ENCODE assay signal across 1 cellular context in genomic region chr11:85627998-85628770, GRCh38.
TF ChIP-seq lines count a peak whose summit lies in the region.

Gene TMEM126B (plus strand): TSS chr11:85628593. CDS start chr11:85628608, 15 bp downstream.

TF ChIP-seq in HepG2, 621 proteins besides CTCF, POLR2A, EP300 and RAD21 (continued from another document):
- TF ChIP-seq UBTF (CRISPR knock-in tag; IDR thresholded peaks at IDR 0.05) (peak; percentile 75), DR1 (CRISPR knock-in tag; IDR thresholded peaks at IDR 0.05) (peak; percentile 72), ZNF703 (CRISPR knock-in tag; IDR thresholded peaks at IDR 0.05; ENCODE audit: borderline replicate concordance) (0 out of 2 replicates have a peak, but pooled peaks have one; percentile 33), KAT7 (CRISPR knock-in tag; IDR thresholded peaks at IDR 0.05; ENCODE audit: borderline replicate concordance) (0 out of 2 replicates have a peak, but pooled peaks have one; percentile 20), ZNF335 (CRISPR knock-in tag; IDR thresholded peaks at IDR 0.05) (0 out of 2 replicates have a peak, but pooled peaks have one; percentile 40), KLF15 (CRISPR knock-in tag; IDR thresholded peaks at IDR 0.05; ENCODE audit: borderline replicate concordance) (0 out of 2 replicates have a peak, but pooled peaks have one; percentile 32), GPN1 (CRISPR knock-in tag; IDR thresholded peaks at IDR 0.05; ENCODE audit: borderline replicate concordance) (no peak)
